Comparison of ENCODE assay signal across 15 cellular contexts in genomic region chr10:69064762-69065328, GRCh38. TPM values are rescaled to one million over a fixed set of nuclear protein-coding genes. Genes with fewer than 3 reads are reported as not detected.
DNase-seq lines count a peak whose midpoint lies in the region; ATAC-seq, FAIRE-seq and TF ChIP-seq lines count a peak whose summit lies in the region.
"Had no signal": no experiment of that assay in that cellular context is flagged by ENCODE, and none has a peak within 500 bp of the region (broad histone marks: within the 10 kb centered on the region; RNA-seq: fewer than 3 reads in every experiment).

No MANE protein-coding gene starts in this region.

- no peaks in the 10 kb centered on the region for H3K36me3 ChIP-seq in keratinocyte (ENCODE audit: control insufficient read depth in 2 of 2, extremely low read depth in 1 of 2, insufficient read depth in 2 of 2, low read length in 2 of 2)
- no peaks in the 10 kb centered on the region for H3K36me3 ChIP-seq in stomach
- H3K36me3 ChIP-seq in GM23338 (ENCODE audit: insufficient read depth) = no peaks in the 10 kb centered on the region

- no peaks in the 10 kb centered on the region for H3K27me3 Mint-ChIP-seq in activated T-cell treated with anti-CD3 and anti-CD28 coated beads, Interleukin-2, amount 50 U/mL, for 24 hours
- no peaks in the 10 kb centered on the region for H3K27me3 Mint-ChIP-seq in activated T-cell treated with anti-CD3 and anti-CD28 coated beads, Interleukin-2, amount 50 U/mL, for 4 hours (ENCODE audit: low read depth)
- H3K27me3 Mint-ChIP-seq in activated T-helper 1 cell treated with anti-CD3 and anti-CD28 coated beads, Interleukin-12 subunit alpha, Interleukin-12 subunit beta, Interleukin-2, Interleukin-4 antibody, amounts not matched to agents 30 ng/mL and 10 ng/mL and 1 ng/mL, durations not matched to agents 14 hours and 24 hours and 36 hours (ENCODE audit: insufficient read depth) = no peaks in the 10 kb centered on the region
- H3K27me3 Mint-ChIP-seq in GM23338 (ENCODE audit: insufficient read depth, low read depth, poor library complexity) = peaks cover 6% of the 10 kb centered on the region

- H3K9me1 ChIP-seq in keratinocyte (ENCODE audit: control insufficient read depth, extremely low read depth, insufficient read depth, low read length) = no peaks in the 10 kb centered on the region

- H4K20me1 ChIP-seq in keratinocyte (ENCODE audit: control insufficient read depth, extremely low read depth, insufficient read depth, low read length) = no peaks in the 10 kb centered on the region
- no peaks in the 10 kb centered on the region for H4K20me1 ChIP-seq in GM23338 (replicated peaks; ENCODE audit: insufficient read depth)

- no peak overlapping the region for H3K4me3 ChIP-seq in keratinocyte (ENCODE audit: control insufficient read depth in 2 of 3, extremely low read depth in 1 of 3, insufficient read depth in 2 of 3, low read depth in 1 of 3, low read length in 3 of 3)
- no peak overlapping the region for H3K4me3 ChIP-seq in stomach
- H3K4me3 ChIP-seq in GM23338 = no peak overlapping the region
- H3K4me3 ChIP-seq: smooth muscle cell, testis had no signal

- no peak for DNase-seq in activated T-cell treated with anti-CD3 and anti-CD28 coated beads, Interleukin-2, amount 50 U/mL, for 24 hours
- no peak for DNase-seq in activated T-cell treated with anti-CD3 and anti-CD28 coated beads, Interleukin-2, amount 50 U/mL, for 4 hours
- DNase-seq in activated T-helper 1 cell treated with anti-CD3 and anti-CD28 coated beads, Interleukin-12 subunit alpha, Interleukin-12 subunit beta, Interleukin-2, Interleukin-4 antibody, amounts not matched to agents 30 ng/mL and 10 ng/mL and 1 ng/mL, durations not matched to agents 14 hours and 24 hours and 36 hours (ENCODE audit: low spot score) = no peak
- DNase-seq in keratinocyte (ENCODE audit: low read depth, low spot score) = no peak
- DNase-seq in stomach = no peak
- DNase-seq in GM23338 (ENCODE audit: low spot score) = no peak
- DNase-seq: head of caudate nucleus, NCI-H1105 treated with DMSO at 0.1 percent for 48 hours, NCI-H345, testis had no signal

- WGBS in stomach, 5 donors = 71 to 83% (median 81%) methylated on average over 6 of the region's 6 CpGs

- peaks cover 21% of the 10 kb centered on the region for H3K4me1 ChIP-seq in keratinocyte (ENCODE audit: control insufficient read depth, extremely low read depth, insufficient read depth, low read length)
- H3K4me1 ChIP-seq in stomach = peaks cover 0 to 16% (median 10%) of the 10 kb centered on the region in 4 donors
- H3K4me1 ChIP-seq in GM23338 (ENCODE audit: insufficient read depth) = no peaks in the 10 kb centered on the region

- no peak overlapping the region for H3K27ac ChIP-seq in keratinocyte (ENCODE audit: control insufficient read depth, insufficient read depth, low read length)
- peak overlapping the region in 4 of 5 donors; percentile 32 to 71 (median 56) for H3K27ac ChIP-seq in stomach
- H3K27ac ChIP-seq in GM23338 (ENCODE audit: low read depth) = no peak overlapping the region

- H3F3A ChIP-seq in GM23338 (replicated peaks; ENCODE audit: low read depth) = no peaks in the 10 kb centered on the region

- H3K4me1 Mint-ChIP-seq in activated T-cell treated with anti-CD3 and anti-CD28 coated beads, Interleukin-2, amount 50 U/mL, for 24 hours (ENCODE audit: low read depth) = peaks cover 60% of the 10 kb centered on the region
- H3K4me1 Mint-ChIP-seq in activated T-cell treated with anti-CD3 and anti-CD28 coated beads, Interleukin-2, amount 50 U/mL, for 4 hours (ENCODE audit: low read depth) = peaks cover 33% of the 10 kb centered on the region
- peaks cover 51% of the 10 kb centered on the region for H3K4me1 Mint-ChIP-seq in activated T-helper 1 cell treated with anti-CD3 and anti-CD28 coated beads, Interleukin-12 subunit alpha, Interleukin-12 subunit beta, Interleukin-2, Interleukin-4 antibody, amounts not matched to agents 30 ng/mL and 10 ng/mL and 1 ng/mL, durations not matched to agents 14 hours and 24 hours and 36 hours (ENCODE audit: low read depth)
- H3K4me1 Mint-ChIP-seq in GM23338 = peaks cover 5% of the 10 kb centered on the region; the same call in 2 of the 3 replicates
- H3K4me1 Mint-ChIP-seq: brain had no signal

- H3K4me2 ChIP-seq in keratinocyte (ENCODE audit: control insufficient read depth, extremely low read depth, insufficient read depth, low read depth, low read length) (peak overlapping the region; percentile 61), GM23338 (no peak overlapping the region)
- H3K4me2 ChIP-seq: smooth muscle cell had no signal

- H3K9me3 ChIP-seq in keratinocyte (ENCODE audit: control insufficient read depth, low read depth, low read length) (no peaks in the 10 kb centered on the region), stomach (no peaks in the 10 kb centered on the region)
- H3K9me3 ChIP-seq: testis had no signal

- H3K9ac ChIP-seq in keratinocyte (ENCODE audit: control insufficient read depth, extremely low read depth, insufficient read depth, low read length) = no peak overlapping the region

- H2AFZ ChIP-seq in keratinocyte (ENCODE audit: control insufficient read depth, low read length) (no peak overlapping the region), GM23338 (no peak overlapping the region)

- H3K27ac Mint-ChIP-seq in activated T-cell treated with anti-CD3 and anti-CD28 coated beads, Interleukin-2, amount 50 U/mL, for 24 hours = peak overlapping the region; percentile 95
- peak overlapping the region; percentile 99 for H3K27ac Mint-ChIP-seq in activated T-helper 1 cell treated with anti-CD3 and anti-CD28 coated beads, Interleukin-12 subunit alpha, Interleukin-12 subunit beta, Interleukin-2, Interleukin-4 antibody, amounts not matched to agents 30 ng/mL and 10 ng/mL and 1 ng/mL, durations not matched to agents 14 hours and 24 hours and 36 hours
- no peak overlapping the region for H3K27ac Mint-ChIP-seq in GM23338
- H3K27ac Mint-ChIP-seq: brain had no signal

- no peaks in the 10 kb centered on the region for H3K9me3 Mint-ChIP-seq in activated T-cell treated with anti-CD3 and anti-CD28 coated beads, Interleukin-2, amount 50 U/mL, for 24 hours
- no peaks in the 10 kb centered on the region for H3K9me3 Mint-ChIP-seq in activated T-cell treated with anti-CD3 and anti-CD28 coated beads, Interleukin-2, amount 50 U/mL, for 4 hours
- no peaks in the 10 kb centered on the region for H3K9me3 Mint-ChIP-seq in activated T-helper 1 cell treated with anti-CD3 and anti-CD28 coated beads, Interleukin-12 subunit alpha, Interleukin-12 subunit beta, Interleukin-2, Interleukin-4 antibody, amounts not matched to agents 30 ng/mL and 10 ng/mL and 1 ng/mL, durations not matched to agents 14 hours and 24 hours and 36 hours
- H3K9me3 Mint-ChIP-seq in GM23338 = no peaks in the 10 kb centered on the region

- dilution Hi-C loops in keratinocyte (cut with MboI; ENCODE audit: extremely low pct_ligation_motif_present, low sequenced_read_pairs) = loop anchor here (5.0 kb wide), 1 partner anchor 37 kb away; no protein-coding TSS in a partner anchor

- intact Hi-C loops in activated T-helper 1 cell treated with anti-CD3 and anti-CD28 coated beads, Interleukin-12 subunit alpha, Interleukin-12 subunit beta, Interleukin-2, Interleukin-4 antibody, amounts not matched to agents 30 ng/mL and 10 ng/mL and 1 ng/mL, durations not matched to agents 14 hours and 24 hours and 36 hours (cut with micrococcal nuclease) = loop anchor here (1.0 to 2.0 kb wide), 6 partner anchors 10 to 198 kb away; no protein-coding TSS in a partner anchor
- intact Hi-C loops in stomach (cut with DNase I; ENCODE audit: low total_unique reads) = no loop called here

- no peak for TF ChIP-seq EP300 in stomach (IDR thresholded peaks at IDR 0.05)

- FAIRE-seq in keratinocyte (lab: Jason Lieb, UNC) = no peak
- FAIRE-seq: HepG2 had no signal

- H3K79me2 ChIP-seq in keratinocyte (ENCODE audit: control insufficient read depth, insufficient read depth, low read length) (no peaks in the 10 kb centered on the region), GM23338 (replicated peaks; ENCODE audit: insufficient read depth) (no peaks in the 10 kb centered on the region)

- H3K36me3 Mint-ChIP-seq in activated T-cell treated with anti-CD3 and anti-CD28 coated beads, Interleukin-2, amount 50 U/mL, for 24 hours (ENCODE audit: low read depth) = no peaks in the 10 kb centered on the region
- no peaks in the 10 kb centered on the region for H3K36me3 Mint-ChIP-seq in activated T-cell treated with anti-CD3 and anti-CD28 coated beads, Interleukin-2, amount 50 U/mL, for 4 hours (ENCODE audit: insufficient read depth)
- peaks cover 5% of the 10 kb centered on the region for H3K36me3 Mint-ChIP-seq in activated T-helper 1 cell treated with anti-CD3 and anti-CD28 coated beads, Interleukin-12 subunit alpha, Interleukin-12 subunit beta, Interleukin-2, Interleukin-4 antibody, amounts not matched to agents 30 ng/mL and 10 ng/mL and 1 ng/mL, durations not matched to agents 14 hours and 24 hours and 36 hours (ENCODE audit: low read depth)
- H3K36me3 Mint-ChIP-seq in GM23338 (ENCODE audit: low read depth) = no peaks in the 10 kb centered on the region
- H3K36me3 Mint-ChIP-seq: brain had no signal

- no peak for TF ChIP-seq POLR2A in stomach (IDR thresholded peaks at IDR 0.05)

- H3K9me2 ChIP-seq in GM23338 (ENCODE audit: insufficient read depth) = no peaks in the 10 kb centered on the region

- no peak for ATAC-seq in activated T-cell treated with anti-CD3 and anti-CD28 coated beads, Interleukin-2, amount 50 U/mL, for 4 hours
- ATAC-seq in GM18520 (IDR thresholded peaks at IDR 0.05; ENCODE audit: unreplicated experiment) (no peak), GM23338 (no peak), GM18868 (IDR thresholded peaks at IDR 0.05; ENCODE audit: unreplicated experiment) (no peak)
- ATAC-seq: HepG2 had no signal

- no peak overlapping the region for H3K4me3 Mint-ChIP-seq in activated T-cell treated with anti-CD3 and anti-CD28 coated beads, Interleukin-2, amount 50 U/mL, for 24 hours
- no peak overlapping the region for H3K4me3 Mint-ChIP-seq in activated T-cell treated with anti-CD3 and anti-CD28 coated beads, Interleukin-2, amount 50 U/mL, for 4 hours
- H3K4me3 Mint-ChIP-seq in activated T-helper 1 cell treated with anti-CD3 and anti-CD28 coated beads, Interleukin-12 subunit alpha, Interleukin-12 subunit beta, Interleukin-2, Interleukin-4 antibody, amounts not matched to agents 30 ng/mL and 10 ng/mL and 1 ng/mL, durations not matched to agents 14 hours and 24 hours and 36 hours = no peak overlapping the region
- no peak overlapping the region for H3K4me3 Mint-ChIP-seq in GM23338
- H3K4me3 Mint-ChIP-seq: brain had no signal

- TF ChIP-seq CTCF in keratinocyte (optimal IDR thresholded peaks at IDR 0.05 in 1 of 3, IDR thresholded peaks at IDR 0.05 in 1 of 3, conservative IDR thresholded peaks at IDR 0.05 in 1 of 3; ENCODE audit: extremely low read depth in 1 of 3, insufficient read depth in 2 of 3, low read length in 3 of 3) (no peak), stomach (IDR thresholded peaks at IDR 0.05) (no peak), GM23338 (conservative IDR thresholded peaks at IDR 0.05; ENCODE audit: low read depth in 2 of 2) (no peak)

- H3K27me3 ChIP-seq in keratinocyte (ENCODE audit: control insufficient read depth, extremely low read depth, insufficient read depth, low read length) (peaks cover 9% of the 10 kb centered on the region), stomach (no peaks in the 10 kb centered on the region), GM23338 (ENCODE audit: insufficient read depth) (no peaks in the 10 kb centered on the region)
- H3K27me3 ChIP-seq: testis had no signal

RNA-seq across cellular contexts. Expression of gene SRGN, which starts 23.1 kb away (rescaled TPM):
- 100 to 1,000 TPM; 455 to 725 (median 567) TPM for total RNA-seq in activated T-cell treated with anti-CD3 and anti-CD28 coated beads, Interleukin-2, amount 50 U/mL, for 4 hours
- 1,217 and 1,242 TPM in 2 replicates for total RNA-seq in activated T-helper 1 cell treated with anti-CD3 and anti-CD28 coated beads, Interleukin-12 subunit alpha, Interleukin-12 subunit beta, Interleukin-2, Interleukin-4 antibody, amounts not matched to agents 30 ng/mL and 10 ng/mL and 1 ng/mL, durations not matched to agents 14 hours and 24 hours and 36 hours
- 2.1 to 3.2 TPM (median 2.7 TPM) in 3 replicates for polyA plus RNA-seq in keratinocyte
- 0.74 TPM for polyA plus RNA-seq in keratinocyte (2011; ENCODE audit: low read depth)
- polyA plus RNA-seq in keratinocyte (2011; cell fraction: cytosol; rRNA removed) = 1.8 and 2.0 TPM in 2 replicates
- 2.8 and 3.7 TPM in 2 replicates for polyA plus RNA-seq in keratinocyte (2011; cell fraction: nucleus; rRNA removed)
- 0.23 and 3.0 TPM in 2 replicates for polyA plus RNA-seq in keratinocyte (2012; ENCODE audit: low replicate concordance)
- polyA minus RNA-seq in keratinocyte = 0.77 to 1.0 TPM in 2 of 3 replicates, not detected in the other
- polyA minus RNA-seq in keratinocyte (2011; cell fraction: cytosol; rRNA and poly(A)+ RNA removed) = 1.7 TPM
- polyA minus RNA-seq in keratinocyte (2011; cell fraction: nucleus; rRNA and poly(A)+ RNA removed) = 0.63 and 1.0 TPM in 2 replicates
- 100 to 1,000 TPM in 1 of 5 donors, 10 to 100 TPM in 3, 1 to 10 TPM in 1; 1.3 to 212 (median 43.8) TPM for total RNA-seq in stomach
- polyA plus RNA-seq in stomach = 10 to 100 TPM; 26.6 to 83.6 (median 42.0) TPM
- not detected in 2 replicates for total RNA-seq in GM23338 (2014; rRNA removed; shearing (Covaris generic))
- polyA plus RNA-seq in GM23338 (2016; fragmentation: Nextera tagmentation; extraction: Ambion mirVana) = 0.30 TPM in 1 of 2 replicates, not detected in the other
- total RNA-seq: smooth muscle cell had no signal
- polyA plus RNA-seq: HepG2, smooth muscle cell had no signal

RNA-seq across cellular contexts. Expression of gene VPS26A, which starts 59.1 kb away (rescaled TPM):
- total RNA-seq in activated T-cell treated with anti-CD3 and anti-CD28 coated beads, Interleukin-2, amount 50 U/mL, for 4 hours = 10 to 100 TPM; 25.9 to 30.5 (median 29.9) TPM
- 24.7 and 24.8 TPM in 2 replicates for total RNA-seq in activated T-helper 1 cell treated with anti-CD3 and anti-CD28 coated beads, Interleukin-12 subunit alpha, Interleukin-12 subunit beta, Interleukin-2, Interleukin-4 antibody, amounts not matched to agents 30 ng/mL and 10 ng/mL and 1 ng/mL, durations not matched to agents 14 hours and 24 hours and 36 hours
- polyA plus RNA-seq in keratinocyte = 30.7 to 64.3 TPM (median 33.5 TPM) in 3 replicates
- polyA plus RNA-seq in keratinocyte (2011; ENCODE audit: low read depth) = 593 TPM
- 28.8 and 56.2 TPM in 2 replicates for polyA plus RNA-seq in keratinocyte (2011; cell fraction: cytosol; rRNA removed)
- polyA plus RNA-seq in keratinocyte (2011; cell fraction: nucleus; rRNA removed) = 23.7 and 33.2 TPM in 2 replicates
- 59.9 and 64.5 TPM in 2 replicates for polyA plus RNA-seq in keratinocyte (2012; ENCODE audit: low replicate concordance)
- polyA minus RNA-seq in keratinocyte = 2.8 to 24.6 TPM (median 6.6 TPM) in 3 replicates
- polyA minus RNA-seq in keratinocyte (2011; cell fraction: cytosol; rRNA and poly(A)+ RNA removed) = 15.7 TPM
- 8.1 and 17.5 TPM in 2 replicates for polyA minus RNA-seq in keratinocyte (2011; cell fraction: nucleus; rRNA and poly(A)+ RNA removed)
- total RNA-seq in stomach = 10 to 100 TPM; 28.8 to 69.6 (median 35.0) TPM
- polyA plus RNA-seq in stomach = 10 to 100 TPM; 22.6 to 37.3 (median 27.9) TPM
- 39.3 and 41.6 TPM in 2 replicates for total RNA-seq in GM23338 (2014; rRNA removed; shearing (Covaris generic))
- 23.1 and 29.0 TPM in 2 replicates for polyA plus RNA-seq in GM23338 (2016; fragmentation: Nextera tagmentation; extraction: Ambion mirVana)

Comparison
In these comparisons a context has a peak if more than half of its experiments do, and no peak if none do; other contexts are left out.
1. H3K27ac ChIP-seq: peak in stomach (4 of 5); none in keratinocyte (single experiment) and GM23338 (single experiment).